In genomic region chr17:48569676-48570324, GRCh38 we compare ENCODE assay signal across 17 cellular contexts. TPM values are rescaled to one million over a fixed set of nuclear protein-coding genes. Genes with fewer than 3 reads are reported as not detected.
DNase-seq lines count a peak whose midpoint lies in the region; ATAC-seq and TF ChIP-seq lines count a peak whose summit lies in the region.
"Had no signal": no experiment of that assay in that cellular context is flagged by ENCODE, and none has a peak within 500 bp of the region (broad histone marks: within the 10 kb centered on the region; RNA-seq: fewer than 3 reads in every experiment).

No MANE protein-coding gene starts in this region.

- TF ChIP-seq EP300 in SK-N-SH (IDR thresholded peaks at IDR 0.05; ENCODE audit: borderline replicate concordance in 1 of 2, low read depth in 1 of 2, low read length in 1 of 2): no peak
- TF ChIP-seq EP300 in esophagus muscularis mucosa (IDR thresholded peaks at IDR 0.05): no peak

- no peaks in the 10 kb centered on the region for H3F3A ChIP-seq in SK-N-SH (replicated peaks; ENCODE audit: insufficient read depth)

- no peak overlapping the region for H3K9ac ChIP-seq in SK-N-SH
- H3K9ac ChIP-seq: parathyroid adenoma had no signal

- H3K27ac ChIP-seq in SK-N-SH (ENCODE audit: low read depth in 2 of 2, low read length in 1 of 2): no peak overlapping the region
- H3K27ac ChIP-seq in esophagus muscularis mucosa (replicated peaks in 1 of 4): peak overlapping the region; percentile 91 to 97 (median 96)
- peak overlapping the region; percentile 34 to 81 for H3K27ac ChIP-seq in aorta (ENCODE audit: low read depth in 1 of 2, low read length in 2 of 2)
- H3K27ac ChIP-seq: parathyroid adenoma, testis had no signal

- H3K9me2 ChIP-seq in SK-N-SH: no peaks in the 10 kb centered on the region

- intact Hi-C loops in esophagus muscularis mucosa (cut with DNase I): no loop called here
- intact Hi-C loops in aorta (cut with DNase I): no loop called here

- WGBS in SK-N-SH (ENCODE audit: low lambda C conversion rate): 14% methylated on average over 6 of the region's 6 CpGs
- 29% methylated on average over 6 of the region's 6 CpGs for WGBS in esophagus muscularis mucosa
- WGBS in aorta, 2 donors: 66 to 69% methylated on average over 6 of the region's 6 CpGs

- TF ChIP-seq CTCF in SK-N-SH (IDR thresholded peaks at IDR 0.05) (peak; percentile 15; the same call in 1 of the 2 replicates), esophagus muscularis mucosa (IDR thresholded peaks at IDR 0.05) (peak in 2 of 3 experiments; percentile 21 to 33), neural crest cell (conservative IDR thresholded peaks at IDR 0.05) (peak; percentile 36)

- POLR2A ChIA-PET in SK-N-SH (lab: Yijun Ruan, JAX): no interaction called here

- peak overlapping the region; percentile 54 for H3K4me3 Mint-ChIP-seq in neural crest cell
- H3K4me3 Mint-ChIP-seq: CD4-positive, alpha-beta T cell had no signal

- no peaks in the 10 kb centered on the region for H3K79me2 ChIP-seq in SK-N-SH (ENCODE audit: insufficient read depth)
- H3K79me2 ChIP-seq: parathyroid adenoma had no signal

- no peak overlapping the region for H2AFZ ChIP-seq in SK-N-SH (ENCODE audit: low read depth)
- H2AFZ ChIP-seq: parathyroid adenoma had no signal

- 0 out of 2 replicates have a peak, but pooled peaks cover 6% of the 10 kb centered on the region for H4K20me1 ChIP-seq in SK-N-SH (ENCODE audit: insufficient read depth)

- H3K36me3 Mint-ChIP-seq in neural crest cell (ENCODE audit: low read depth): no peaks in the 10 kb centered on the region

- H3K4me3 ChIP-seq in SK-N-SH (ENCODE audit: low read depth in 2 of 2, low read length in 1 of 2) (no peak overlapping the region), esophagus muscularis mucosa (peak overlapping the region; percentile 41 to 90 (median 77)), aorta (ENCODE audit: low read length in 2 of 2) (peak overlapping the region in 1 of 2 donors; percentile 6)
- H3K4me3 ChIP-seq: testis had no signal

- H3K9me3 Mint-ChIP-seq in neural crest cell: no peaks in the 10 kb centered on the region
- H3K9me3 Mint-ChIP-seq: CD4-positive, alpha-beta T cell had no signal

- no peaks in the 10 kb centered on the region for H3K9me3 ChIP-seq in SK-N-SH
- no peaks in the 10 kb centered on the region for H3K9me3 ChIP-seq in esophagus muscularis mucosa
- H3K9me3 ChIP-seq in aorta (ENCODE audit: control insufficient read depth, low read length): no peaks in the 10 kb centered on the region
- H3K9me3 ChIP-seq: testis had no signal

- H3K27ac Mint-ChIP-seq in neural crest cell (ENCODE audit: unreplicated experiment): no peak overlapping the region
- H3K27ac Mint-ChIP-seq: CD4-positive, alpha-beta T cell had no signal

- no peaks in the 10 kb centered on the region for H3K4me1 ChIP-seq in SK-N-SH (ENCODE audit: control insufficient read depth in 1 of 2, insufficient read depth in 2 of 2, low read depth in 1 of 2, low read length in 1 of 2)
- peaks cover 55 to 100% (median 98%) of the 10 kb centered on the region in 4 donors for H3K4me1 ChIP-seq in esophagus muscularis mucosa
- peaks cover 0 to 13% of the 10 kb centered on the region in 2 donors for H3K4me1 ChIP-seq in aorta (ENCODE audit: control insufficient read depth in 1 of 2, insufficient read depth in 2 of 2, low read length in 2 of 2)
- H3K4me1 ChIP-seq: parathyroid adenoma, testis had no signal

- CTCF ChIA-PET in SK-N-SH (lab: Yijun Ruan, JAX): interaction anchor here (0.7 to 1.5 kb wide), 6 partner anchors 12 to 262 kb away, joined by 3 to 4 read pairs (median 3); no protein-coding TSS in a partner anchor

- H3K4me1 Mint-ChIP-seq in neural crest cell: peaks cover 16% of the 10 kb centered on the region

- ATAC-seq in SK-N-SH treated with all-trans-retinoic acid at 6 μM for 48 hours (no peak), aorta (ENCODE audit: low FRiP score) (no peak)

- no peaks in the 10 kb centered on the region for H3K27me3 Mint-ChIP-seq in neural crest cell (ENCODE audit: low read depth)

- no peak for TF ChIP-seq POLR2A in esophagus muscularis mucosa (IDR thresholded peaks at IDR 0.05; ENCODE audit: low read depth)

- no peak for TF ChIP-seq RAD21 in SK-N-SH (IDR thresholded peaks at IDR 0.05; ENCODE audit: low read length)

- peaks cover 99% of the 10 kb centered on the region for H3K27me3 ChIP-seq in SK-N-SH (ENCODE audit: insufficient read depth)
- H3K27me3 ChIP-seq in esophagus muscularis mucosa: no peaks in the 10 kb centered on the region
- no peaks in the 10 kb centered on the region for H3K27me3 ChIP-seq in aorta (ENCODE audit: control insufficient read depth in 1 of 2, insufficient read depth in 2 of 2, low read length in 1 of 2)
- H3K27me3 ChIP-seq: testis had no signal

- no peak for DNase-seq in SK-N-SH
- DNase-seq in esophagus muscularis mucosa (ENCODE audit: extremely low spot score): no peak
- no peak for DNase-seq in neural crest cell (ENCODE audit: low read depth, low spot score)
- DNase-seq in aorta: no peak
- DNase-seq in H4 (ENCODE audit: low spot score): no peak
- DNase-seq in activated T-cell treated with anti-CD3 and anti-CD28 coated beads, Interleukin-2, amount 50 U/mL, for 1 hour: no peak
- no peak for DNase-seq in hypothalamus (lab: John Stamatoyannopoulos, UW)
- DNase-seq: activated CD4-positive, alpha-beta T cell treated with anti-CD3 and anti-CD28 coated beads, Interleukin-2, amount 50 U/mL, for 1 hour; activated T-cell treated with anti-CD3 and anti-CD28 coated beads, Interleukin-2, amount 50 U/mL, for 48 hours; CD4-positive, alpha-beta T cell; MV-4-11; NCI-H2171 treated with DMSO at 0.1 percent for 48 hours; NK-92 treated with Interleukin-12 subunit alpha and Interleukin-12 subunit beta, amount 100 ng/mL, for 24 hours; stimulated activated CD4-positive, alpha-beta T cell treated with anti-CD3 and anti-CD28 coated beads, Interleukin-15, amount 100 ng/mL, for 24 hours; testis had no signal

- H3K4me2 ChIP-seq in SK-N-SH: no peak overlapping the region

- H3K36me3 ChIP-seq in SK-N-SH (replicated peaks in 1 of 2; ENCODE audit: control insufficient read depth in 1 of 2, insufficient read depth in 2 of 2, low read length in 1 of 2) (no peaks in the 10 kb centered on the region), esophagus muscularis mucosa (no peaks in the 10 kb centered on the region), aorta (ENCODE audit: control insufficient read depth in 1 of 2, insufficient read depth in 2 of 2, low read length in 1 of 2) (no peaks in the 10 kb centered on the region)

TF ChIP-seq in SK-N-SH, 30 proteins besides CTCF, POLR2A, EP300 and RAD21 (continues in another document):
- TF ChIP-seq NRF1 (IDR thresholded peaks at IDR 0.05; ENCODE audit: low read depth, low read length) (no peak), GATA2 (CRISPR knock-in tag; IDR thresholded peaks at IDR 0.05) (no peak)

TF ChIP-seq in SK-N-SH treated with all-trans-retinoic acid at 6 μM for 48 hours, 23 proteins besides CTCF, POLR2A, EP300 and RAD21 (continues in another document):
- no peak for TF ChIP-seq ISL1 (CRISPR knock-in tag; IDR thresholded peaks at IDR 0.05)
- no peak for TF ChIP-seq CREB5 (CRISPR knock-in tag; IDR thresholded peaks at IDR 0.05; ENCODE audit: low read depth)

RNA-seq across cellular contexts. Expression of gene HOXB4, which starts 8.3 kb away (rescaled TPM):
- 0.03 TPM in 2 replicates for polyA plus RNA-seq in SK-N-SH (2012; rRNA removed)
- polyA plus RNA-seq in SK-N-SH (2012; cell fraction: cytosol; rRNA removed): 0.03 TPM in 2 replicates
- 0.04 and 0.05 TPM in 2 replicates for polyA plus RNA-seq in SK-N-SH (2012; cell fraction: nucleus; rRNA removed)
- total RNA-seq in esophagus muscularis mucosa: 1 to 10 TPM; 3.5 to 8.3 (median 5.0) TPM
- total RNA-seq in neural crest cell: 4.4 and 5.0 TPM in 2 replicates
- 10 to 100 TPM in 1 of 2 donors, 1 to 10 TPM in 1; 6.6 to 17.9 TPM for total RNA-seq in aorta
- 10 to 100 TPM in 1 of 2 donors, 1 to 10 TPM in 1; 1.4 to 11.5 TPM for polyA plus RNA-seq in aorta
- total RNA-seq in H4 (2014; rRNA removed; shearing (Covaris generic)): 0.45 TPM in 2 replicates

RNA-seq across cellular contexts. Expression of gene HOXB3, which starts 20.2 kb away (rescaled TPM):
- 0.10 and 0.46 TPM in 2 replicates for polyA plus RNA-seq in SK-N-SH (2012; rRNA removed)
- 0.16 and 0.17 TPM in 2 replicates for polyA plus RNA-seq in SK-N-SH (2012; cell fraction: cytosol; rRNA removed)
- polyA plus RNA-seq in SK-N-SH (2012; cell fraction: nucleus; rRNA removed): 0.64 and 1.1 TPM in 2 replicates
- 10 to 100 TPM; 10.8 to 34.9 (median 28.7) TPM for total RNA-seq in esophagus muscularis mucosa
- 21.9 and 22.8 TPM in 2 replicates for total RNA-seq in neural crest cell
- total RNA-seq in aorta: 10 to 100 TPM; 20.0 to 62.9 TPM
- polyA plus RNA-seq in aorta: 10 to 100 TPM in 1 of 2 donors, 1 to 10 TPM in 1; 2.4 to 30.5 TPM
- 2.0 and 5.6 TPM in 2 replicates for total RNA-seq in H4 (2014; rRNA removed; shearing (Covaris generic))

RNA-seq across cellular contexts. Expression of gene HOXB5, which starts 23.8 kb away (rescaled TPM):
- not detected in 2 replicates for polyA plus RNA-seq in SK-N-SH (2012; rRNA removed)
- polyA plus RNA-seq in SK-N-SH (2012; cell fraction: cytosol; rRNA removed): 0.01 TPM in 1 of 2 replicates, not detected in the other
- polyA plus RNA-seq in SK-N-SH (2012; cell fraction: nucleus; rRNA removed): not detected in 2 replicates
- under 1 TPM; 0.17 to 0.83 (median 0.36) TPM for total RNA-seq in esophagus muscularis mucosa
- total RNA-seq in neural crest cell: 2.3 and 2.6 TPM in 2 replicates
- 1 to 10 TPM; 1.4 to 5.9 TPM for total RNA-seq in aorta
- polyA plus RNA-seq in aorta: 1 to 10 TPM in 1 of 2 donors, not detected in 1; 3.6 TPM
- 0.43 TPM in 1 of 2 replicates, not detected in the other for total RNA-seq in H4 (2014; rRNA removed; shearing (Covaris generic))
- total RNA-seq: CD4-positive, alpha-beta T cell had no signal

RNA-seq across cellular contexts. Expression of gene HOXB2, which starts 24.9 kb away (rescaled TPM):
- polyA plus RNA-seq in SK-N-SH (2012; rRNA removed) (1.2 and 1.9 TPM in 2 replicates), aorta (10 to 100 TPM in 1 of 2 donors, 1 to 10 TPM in 1; 7.6 to 61.0 TPM)
- polyA plus RNA-seq in SK-N-SH (2012; cell fraction: cytosol; rRNA removed): 0.73 and 1.1 TPM in 2 replicates
- polyA plus RNA-seq in SK-N-SH (2012; cell fraction: nucleus; rRNA removed): 2.6 and 3.2 TPM in 2 replicates
- total RNA-seq in esophagus muscularis mucosa (10 to 100 TPM; 36.3 to 86.4 (median 63.4) TPM), neural crest cell (60.0 and 60.9 TPM in 2 replicates), aorta (10 to 100 TPM; 25.4 to 36.9 TPM)
- 5.3 and 11.1 TPM in 2 replicates for total RNA-seq in H4 (2014; rRNA removed; shearing (Covaris generic))

RNA-seq across cellular contexts. Expression of gene HOXB6, which starts 35.0 kb away (rescaled TPM):
- polyA plus RNA-seq in SK-N-SH (2012; rRNA removed) (not detected in 2 replicates), aorta (1 to 10 TPM; 3.9 to 4.1 TPM)
- polyA plus RNA-seq in SK-N-SH (2012; cell fraction: cytosol; rRNA removed): not detected in 2 replicates
- polyA plus RNA-seq in SK-N-SH (2012; cell fraction: nucleus; rRNA removed): not detected in 2 replicates
- total RNA-seq in esophagus muscularis mucosa (1 to 10 TPM; 2.2 to 5.4 (median 2.9) TPM), neural crest cell (9.6 and 11.5 TPM in 2 replicates), aorta (10 to 100 TPM in 1 of 2 donors, 1 to 10 TPM in 1; 5.8 to 16.8 TPM)
- total RNA-seq in H4 (2014; rRNA removed; shearing (Covaris generic)): 1.4 and 3.1 TPM in 2 replicates
- total RNA-seq: CD4-positive, alpha-beta T cell had no signal

Comparison
In these comparisons a context has a peak if more than half of its experiments do, and no peak if none do; other contexts are left out.
1. H3K27ac ChIP-seq: peak in esophagus muscularis mucosa (4 of 4) and aorta (2 of 2); none in SK-N-SH (0 of 2).
2. H3K4me3 ChIP-seq: peak in esophagus muscularis mucosa (4 of 4); none in SK-N-SH (0 of 2).
3. Peak in every context shown above with its lines, with median percentiles within 50 percentile points of each other: CTCF ChIP-seq.